ENCODE assay signal across 8 cellular contexts in the genomic region with DNA sequence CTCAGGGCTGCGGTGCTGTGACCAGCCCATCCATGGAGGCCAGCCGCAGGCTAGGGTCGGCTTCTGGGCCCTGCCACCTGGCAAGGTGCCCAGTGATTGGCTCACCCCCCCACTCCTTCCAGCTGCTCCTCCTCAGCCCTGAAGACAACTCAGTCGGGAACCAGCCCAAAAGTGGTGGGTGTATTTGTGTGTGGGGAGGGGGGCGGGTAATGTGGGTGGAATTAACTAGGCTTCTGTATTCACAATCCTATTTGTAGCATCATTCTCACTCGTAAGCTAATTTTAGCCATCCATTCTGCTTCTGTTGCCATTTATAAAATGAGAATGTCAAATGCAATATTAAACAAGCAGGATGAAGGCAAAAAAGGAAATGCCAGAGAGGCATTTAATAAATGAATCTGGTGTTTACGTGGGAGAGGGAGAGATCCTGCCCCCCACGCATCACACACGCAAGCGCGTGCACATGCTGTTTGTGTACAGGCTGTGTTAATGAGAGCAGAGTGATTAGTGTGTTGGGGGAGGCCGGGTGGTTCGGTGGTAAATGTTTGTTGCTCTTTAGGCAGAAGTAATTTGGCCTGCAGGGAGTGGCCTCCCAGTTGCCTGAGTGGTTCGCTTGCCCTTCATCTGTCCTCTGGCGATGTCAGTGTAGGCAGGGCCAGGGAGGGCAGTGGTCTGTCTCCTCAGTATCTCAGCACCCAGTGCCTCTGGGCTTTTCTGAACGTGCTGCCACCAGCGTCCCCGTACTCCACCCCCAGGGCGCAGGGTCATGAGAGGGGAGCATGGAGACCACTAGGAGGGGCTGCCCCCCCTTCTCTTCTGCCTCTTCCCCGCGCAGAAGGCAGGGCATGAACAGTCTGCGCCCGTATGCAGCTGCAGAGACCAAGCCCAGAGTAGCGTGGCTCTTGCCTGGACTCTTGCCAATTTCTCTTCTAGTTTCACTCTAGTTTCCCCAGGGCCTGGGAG.
DNase-seq lines count a peak whose midpoint lies in the region; ATAC-seq, FAIRE-seq and TF ChIP-seq lines count a peak whose summit lies in the region.

No MANE protein-coding gene starts in this region.

- no peak for TF ChIP-seq CTCF in CD8-positive, alpha-beta T cell (IDR thresholded peaks at IDR 0.05)
- TF ChIP-seq CTCF in OCI-LY3 (IDR thresholded peaks at IDR 0.05; ENCODE audit: low read depth, low read length): peak; percentile 57
- TF ChIP-seq CTCF in GM12878 (IDR thresholded peaks at IDR 0.05 in 2 of 3, conservative IDR thresholded peaks at IDR 0.05 in 1 of 3; ENCODE audit: control insufficient read depth in 2 of 3, extremely low read depth in 1 of 3, insufficient read depth in 1 of 3, low read depth in 3 of 3, low read length in 3 of 3): peak in 2 of 3 experiments; percentile 5 to 8; a peak in 1 of 6 replicates

- TF ChIP-seq POLR2A in GM12878 (IDR thresholded peaks at IDR 0.05; ENCODE audit: low read depth, low read length) (no peak; the same call in 1 of the 2 replicates), erythroblast (IDR thresholded peaks at IDR 0.05; ENCODE audit: low read length) (no peak)

- H3K4me2 ChIP-seq in OCI-LY3 (ENCODE audit: low read length) (peak overlapping the region; percentile 74), GM12878 (ENCODE audit: control insufficient read depth, insufficient read depth) (peak overlapping the region; percentile 49)

- SMC1A ChIA-PET in GM12878 (lab: Charles Lee; ENCODE audit: uncharacterized antibody, unreplicated experiment): interaction anchor here (0.6 to 2.6 kb wide), 9 partner anchors 12 to 320 kb away, joined by 3 to 13 read pairs (median 3); no protein-coding TSS in a partner anchor

- H3K27me3 ChIP-seq in CD8-positive, alpha-beta T cell (ENCODE audit: insufficient read depth, low read length): no peaks in the 10 kb centered on the region
- H3K27me3 ChIP-seq in OCI-LY3 (ENCODE audit: low read depth, low read length) (no peaks in the 10 kb centered on the region), GM12878 (replicated peaks in 1 of 2; ENCODE audit: control insufficient read depth in 2 of 2, insufficient read depth in 2 of 2, low read length in 1 of 2) (no peaks in the 10 kb centered on the region)

- H3K79me2 ChIP-seq in OCI-LY3 (ENCODE audit: low read length) (peaks cover 8% of the 10 kb centered on the region; the same call in 1 of the 2 replicates), GM12878 (ENCODE audit: control insufficient read depth, insufficient read depth, low read length) (no peaks in the 10 kb centered on the region; the same call in none of the 2 replicates)

- H3K4me3 ChIP-seq in CD8-positive, alpha-beta T cell (ENCODE audit: low read depth, low read length): peak overlapping the region; percentile 8
- peak overlapping the region; percentile 7; the same call in 1 of the 2 replicates for H3K4me3 ChIP-seq in Jurkat, Clone E6-1 (ENCODE audit: low read length)
- peak overlapping the region; percentile 58 for H3K4me3 ChIP-seq in OCI-LY3 (ENCODE audit: low read length)
- no peak overlapping the region for H3K4me3 ChIP-seq in GM12878

- H3K4me3 Mint-ChIP-seq in CD8-positive, alpha-beta T cell: peak overlapping the region; percentile 76
- peak overlapping the region; percentile 53 to 74 for H3K4me3 Mint-ChIP-seq in stimulated activated naive B cell treated with anti-CD40 and anti-IgM and Interleukin-4, amounts not matched to agents 10 μg/mL and 1 μg/mL and 100 μg/mL, for 72 hours

- no TSS peak for BruUV-seq in GM12878 (replicated peaks; lab: Mats Ljungman, UMichigan)

- H2AFZ ChIP-seq in OCI-LY3 (ENCODE audit: low read depth, low read length): no peak overlapping the region
- H2AFZ ChIP-seq in GM12878 (ENCODE audit: control insufficient read depth, low read depth, low read length): no peak overlapping the region

- H4K20me1 ChIP-seq in OCI-LY3 (ENCODE audit: insufficient read depth, low read length): no peaks in the 10 kb centered on the region
- H4K20me1 ChIP-seq in GM12878 (ENCODE audit: control insufficient read depth, insufficient read depth): no peaks in the 10 kb centered on the region; the same call in 1 of the 2 replicates

- H3K4me1 ChIP-seq in CD8-positive, alpha-beta T cell (ENCODE audit: insufficient read depth, low read length): peaks cover 98% of the 10 kb centered on the region
- peaks cover 92% of the 10 kb centered on the region for H3K4me1 ChIP-seq in OCI-LY3 (ENCODE audit: low read length)
- peaks cover 41% of the 10 kb centered on the region for H3K4me1 ChIP-seq in GM12878 (ENCODE audit: control insufficient read depth, insufficient read depth, low read length)

- peak overlapping the region; percentile 94 for H3K27ac Mint-ChIP-seq in CD8-positive, alpha-beta T cell
- peak overlapping the region; percentile 94 for H3K27ac Mint-ChIP-seq in stimulated activated naive B cell treated with anti-CD40 and anti-IgM and Interleukin-4, amounts not matched to agents 10 μg/mL and 1 μg/mL and 100 μg/mL, for 72 hours

- no peaks in the 10 kb centered on the region for H3K9me3 ChIP-seq in CD8-positive, alpha-beta T cell (ENCODE audit: low read length)
- H3K9me3 ChIP-seq in OCI-LY3 (ENCODE audit: insufficient read depth, low read length) (no peaks in the 10 kb centered on the region), GM12878 (replicated peaks; ENCODE audit: control insufficient read depth, insufficient read depth, low read length) (no peaks in the 10 kb centered on the region)

- peaks cover 95% of the 10 kb centered on the region for H3K4me1 Mint-ChIP-seq in CD8-positive, alpha-beta T cell (ENCODE audit: low read depth)
- H3K4me1 Mint-ChIP-seq in stimulated activated naive B cell treated with anti-CD40 and anti-IgM and Interleukin-4, amounts not matched to agents 10 μg/mL and 1 μg/mL and 100 μg/mL, for 72 hours: peaks cover 36 to 66% of the 10 kb centered on the region in 2 donors

- peak; percentile 90 for FAIRE-seq in GM12878 (lab: Jason Lieb, UNC)

- H3K9ac ChIP-seq in OCI-LY3 (ENCODE audit: low read length): peak overlapping the region; percentile 97
- peak overlapping the region; percentile 9; the same call in 1 of the 2 replicates for H3K9ac ChIP-seq in GM12878 (ENCODE audit: control insufficient read depth, insufficient read depth, low read length)

- in situ Hi-C loops in GM12878 (cut with MboI): no loop called here

- CTCF ChIA-PET in CD8-positive, alpha-beta T cell (lab: Charles Lee): interaction anchor here (0.6 to 3.8 kb wide), 5 partner anchors 18 to 362 kb away, joined by 3 to 26 read pairs (median 5); no protein-coding TSS in a partner anchor
- CTCF ChIA-PET in GM12878 (lab: Yijun Ruan, JAX): interaction anchor here (0.6 to 1.9 kb wide), 7 partner anchors 13 to 362 kb away, joined by 3 to 10 read pairs (median 4); no protein-coding TSS in a partner anchor

- no peaks in the 10 kb centered on the region for H3K27me3 Mint-ChIP-seq in CD8-positive, alpha-beta T cell (ENCODE audit: low read depth)
- H3K27me3 Mint-ChIP-seq in stimulated activated naive B cell treated with anti-CD40 and anti-IgM and Interleukin-4, amounts not matched to agents 10 μg/mL and 1 μg/mL and 100 μg/mL, for 72 hours: no peaks in the 10 kb centered on the region

- RAD21 ChIA-PET in GM12878 (lab: Charles Lee; ENCODE audit: unreplicated experiment): interaction anchor here (0.6 to 1.5 kb wide), 9 partner anchors 8 to 476 kb away, joined by 3 to 6 read pairs (median 3); no protein-coding TSS in a partner anchor

- intact Hi-C loops in CD8-positive, alpha-beta T cell (cut with DNase I, micrococcal nuclease): loop anchor here (5.0 kb wide), 1 partner anchor 348 kb away; a partner anchor contains a TSS
- intact Hi-C loops in GM12878 (cut with micrococcal nuclease; ENCODE audit: unreplicated experiment): no loop called here

- no peaks in the 10 kb centered on the region for H3K36me3 ChIP-seq in CD8-positive, alpha-beta T cell (ENCODE audit: insufficient read depth, low read length)
- peaks cover 10% of the 10 kb centered on the region for H3K36me3 ChIP-seq in OCI-LY3 (replicated peaks; ENCODE audit: low read depth, low read length)
- H3K36me3 ChIP-seq in GM12878 (ENCODE audit: control insufficient read depth in 2 of 2, insufficient read depth in 2 of 2, low read length in 1 of 2): peaks cover 9 to 11% of the 10 kb centered on the region in 2 experiments; a peak in 2 of 4 replicates

- TF ChIP-seq RAD21 in GM12878 (IDR thresholded peaks at IDR 0.05; ENCODE audit: insufficient read depth, low read depth, low read length): peak; percentile 33; the same call in 1 of the 2 replicates

- peak overlapping the region; percentile 67 for H3K27ac ChIP-seq in CD8-positive, alpha-beta T cell (ENCODE audit: low read depth, low read length)
- H3K27ac ChIP-seq in OCI-LY3 (ENCODE audit: low read length) (peak overlapping the region; percentile 95), GM12878 (ENCODE audit: control insufficient read depth, insufficient read depth) (peak overlapping the region; percentile 67)

- TF ChIP-seq EP300 in GM12878 (IDR thresholded peaks at IDR 0.05; ENCODE audit: borderline replicate concordance in 1 of 2, control insufficient read depth in 1 of 2, low read depth in 2 of 2, low read length in 2 of 2): 0 out of 4 replicates have a peak, but pooled peaks of 1 of the 2 experiments have one; percentile 26

- ATAC-seq in CD8-positive, alpha-beta T cell: peak; percentile 60
- peak; percentile 73 for ATAC-seq in GM19463 (IDR thresholded peaks at IDR 0.05; ENCODE audit: unreplicated experiment)
- peak; percentile 80 for ATAC-seq in GM12878
- ATAC-seq in stimulated activated naive B cell treated with anti-CD40 and anti-IgM and Interleukin-4, amounts not matched to agents 10 μg/mL and 1 μg/mL and 100 μg/mL, for 72 hours (replicated peaks): peak; percentile 68 to 69

- 80% methylated on average over 24 of the region's 24 CpGs for WGBS in GM12878 (ENCODE audit: insufficient coverage, insufficient replicate concordance, low lambda C conversion rate, missing lambda C conversion rate)

- peaks cover 5% of the 10 kb centered on the region for H3K36me3 Mint-ChIP-seq in CD8-positive, alpha-beta T cell
- peaks cover 14 to 19% of the 10 kb centered on the region in 2 donors for H3K36me3 Mint-ChIP-seq in stimulated activated naive B cell treated with anti-CD40 and anti-IgM and Interleukin-4, amounts not matched to agents 10 μg/mL and 1 μg/mL and 100 μg/mL, for 72 hours

- peak in 6 of 7 experiments; percentile 15 to 71 (median 46) for DNase-seq in CD8-positive, alpha-beta T cell
- peak; percentile 78 for DNase-seq in Jurkat, Clone E6-1 (ENCODE audit: low read depth, low spot score)
- DNase-seq in GM12878 (ENCODE audit: low read depth, low spot score): peak; percentile 62
- DNase-seq in kidney tubule cell (ENCODE audit: low spot score): peak; percentile 48
- peak; percentile 54 for DNase-seq in stimulated activated naive B cell treated with anti-CD40 and anti-IgM and Interleukin-4, amounts not matched to agents 10 μg/mL and 1 μg/mL and 100 μg/mL, for 72 hours
- no peak for DNase-seq in erythroblast (lab: John Stamatoyannopoulos, UW)

- H3K9me3 Mint-ChIP-seq in CD8-positive, alpha-beta T cell: no peaks in the 10 kb centered on the region
- H3K9me3 Mint-ChIP-seq in stimulated activated naive B cell treated with anti-CD40 and anti-IgM and Interleukin-4, amounts not matched to agents 10 μg/mL and 1 μg/mL and 100 μg/mL, for 72 hours: no peaks in the 10 kb centered on the region

- POLR2A ChIA-PET in CD8-positive, alpha-beta T cell (lab: Charles Lee): interaction anchor here (0.7 to 1.5 kb wide), 5 partner anchors 8 to 255 kb away, joined by 3 to 4 read pairs (median 3); no protein-coding TSS in a partner anchor
- POLR2A ChIA-PET in GM12878 (lab: Charles Lee): interaction anchor here (1.4 kb wide), 1 partner anchor 150 kb away, joined by 4 read pairs; no protein-coding TSS in a partner anchor

Comparison
In these comparisons a context has a peak if more than half of its experiments do, and no peak if none do; other contexts are left out.
1. DNase-seq: peak in CD8-positive, alpha-beta T cell (6 of 7), Jurkat, Clone E6-1 (single experiment), GM12878 (single experiment), kidney tubule cell (single experiment) and stimulated activated naive B cell treated with anti-CD40 and anti-IgM and Interleukin-4, amounts not matched to agents 10 μg/mL and 1 μg/mL and 100 μg/mL, for 72 hours (single experiment); none in erythroblast (0 of 2).
2. Peak in every context shown above with its lines, with median percentiles within 50 percentile points of each other: ATAC-seq and H3K27ac ChIP-seq.